Comparison of ENCODE assay signal across 11 cellular contexts in genomic region chr2:130837175-130837810, GRCh38. TPM values are rescaled to one million over a fixed set of nuclear protein-coding genes. Genes with fewer than 3 reads are reported as not detected.
DNase-seq lines count a peak whose midpoint lies in the region; ATAC-seq, FAIRE-seq and TF ChIP-seq lines count a peak whose summit lies in the region.
"Had no signal": no experiment of that assay in that cellular context is flagged by ENCODE, and none has a peak within 500 bp of the region (broad histone marks: within the 10 kb centered on the region; RNA-seq: fewer than 3 reads in every experiment).

No MANE protein-coding gene starts in this region.

- H3K27me3 Mint-ChIP-seq in Calu3 (ENCODE audit: unreplicated experiment) = peaks cover 6% of the 10 kb centered on the region
- peaks cover 46% of the 10 kb centered on the region for H3K27me3 Mint-ChIP-seq in activated naive CD8-positive, alpha-beta T cell treated with anti-CD3 and anti-CD28 coated beads, Interleukin-2, amount 50 U/mL, for 24 hours

- CTCF ChIA-PET in Calu3 (lab: Charles Lee) (interaction anchor here (0.5 to 1.4 kb wide), 4 partner anchors 14 to 48 kb away, joined by 3 to 7 read pairs (median 4); no protein-coding TSS in a partner anchor), endothelial cell of umbilical vein (lab: Charles Lee) (interaction anchor here (2.2 kb wide), 1 partner anchor 40 kb away, joined by 6 read pairs; no protein-coding TSS in a partner anchor)

- ATAC-seq in pancreas = peak; percentile 29 to 49 (median 37)
- no peak for ATAC-seq in activated naive CD8-positive, alpha-beta T cell treated with anti-CD3 and anti-CD28 coated beads, Interleukin-2, amount 50 U/mL, for 24 hours
- no peak for ATAC-seq in HG02642 (IDR thresholded peaks at IDR 0.05; ENCODE audit: poor library complexity, unreplicated experiment)

- H3K9me1 ChIP-seq in endothelial cell of umbilical vein (replicated peaks; ENCODE audit: control insufficient read depth, extremely low read depth, insufficient read depth, low read length) = no peaks in the 10 kb centered on the region

- peaks cover 16% of the 10 kb centered on the region for H3K36me3 Mint-ChIP-seq in Calu3 (ENCODE audit: insufficient read depth, unreplicated experiment)
- H3K36me3 Mint-ChIP-seq in activated naive CD8-positive, alpha-beta T cell treated with anti-CD3 and anti-CD28 coated beads, Interleukin-2, amount 50 U/mL, for 24 hours (ENCODE audit: low read depth) = no peaks in the 10 kb centered on the region
- H3K36me3 Mint-ChIP-seq: type B pancreatic cell had no signal

- BruUV-seq in Calu3 (replicated peaks; lab: Mats Ljungman, UMichigan) = no TSS peak
- no TSS peak for BruUV-seq in endothelial cell of umbilical vein (replicated peaks; lab: Mats Ljungman, UMichigan)

- H3K27me3 ChIP-seq in endothelial cell of umbilical vein (ENCODE audit: control insufficient read depth in 2 of 2, insufficient read depth in 2 of 2, low read length in 2 of 2) = peaks cover 12 to 23% of the 10 kb centered on the region in 2 experiments
- no peaks in the 10 kb centered on the region for H3K27me3 ChIP-seq in pancreas

- dilution Hi-C loops in endothelial cell of umbilical vein (cut with MboI; ENCODE audit: extremely low pct_ligation_motif_present, low sequenced_read_pairs) = no loop called here

- no peaks in the 10 kb centered on the region for H3K9me3 Mint-ChIP-seq in Calu3 (ENCODE audit: low read depth, unreplicated experiment)
- H3K9me3 Mint-ChIP-seq in activated naive CD8-positive, alpha-beta T cell treated with anti-CD3 and anti-CD28 coated beads, Interleukin-2, amount 50 U/mL, for 24 hours = no peaks in the 10 kb centered on the region
- H3K9me3 Mint-ChIP-seq: type B pancreatic cell had no signal

- no peaks in the 10 kb centered on the region for H3K36me3 ChIP-seq in endothelial cell of umbilical vein (ENCODE audit: control insufficient read depth in 2 of 2, extremely low read depth in 1 of 2, insufficient read depth in 2 of 2, low read length in 2 of 2)
- H3K36me3 ChIP-seq in pancreas = no peaks in the 10 kb centered on the region

- no peak for TF ChIP-seq POLR2A in endothelial cell of umbilical vein (IDR thresholded peaks at IDR 0.05; ENCODE audit: low read depth, low read length)

- H4K20me1 ChIP-seq in endothelial cell of umbilical vein (replicated peaks; ENCODE audit: control insufficient read depth, extremely low read depth, insufficient read depth, low read length) = no peaks in the 10 kb centered on the region

- no peak overlapping the region for H3K27ac Mint-ChIP-seq in Calu3 (ENCODE audit: unreplicated experiment)
- H3K27ac Mint-ChIP-seq in activated naive CD8-positive, alpha-beta T cell treated with anti-CD3 and anti-CD28 coated beads, Interleukin-2, amount 50 U/mL, for 24 hours = no peak overlapping the region
- H3K27ac Mint-ChIP-seq: type B pancreatic cell had no signal

- no peaks in the 10 kb centered on the region for H3K79me2 ChIP-seq in endothelial cell of umbilical vein (ENCODE audit: control insufficient read depth, insufficient read depth, low read length)

- 2 to 3% methylated on average over 38 to 53 of the region's 53 CpGs for WGBS in pancreas, 2 donors

- DNase-seq in Calu3 = no peak
- DNase-seq in LNCaP clone FGC (ENCODE audit: low read depth) = no peak
- no peak for DNase-seq in endothelial cell of umbilical vein (ENCODE audit: low read depth, low spot score)
- peak in 4 of 6 donors; percentile 37 to 85 (median 51) for DNase-seq in pancreas
- DNase-seq in GM03348 (ENCODE audit: low spot score) = no peak
- no peak for DNase-seq in kidney tubule cell (ENCODE audit: low spot score)
- DNase-seq in activated naive CD8-positive, alpha-beta T cell treated with anti-CD3 and anti-CD28 coated beads, Interleukin-2, amount 50 U/mL, for 24 hours = no peak
- DNase-seq: NCI-H1092 had no signal

- H3K27ac ChIP-seq in endothelial cell of umbilical vein (ENCODE audit: insufficient read depth, low read depth, low read length) (no peak overlapping the region), pancreas (peak overlapping the region; percentile 32 to 74 (median 62))
- H3K27ac ChIP-seq: SK-N-MC had no signal

- FAIRE-seq in endothelial cell of umbilical vein (lab: Jason Lieb, UNC) = no peak
- FAIRE-seq in pancreas (lab: Jason Lieb, UNC) = no peak

- no peak overlapping the region for H3K4me2 ChIP-seq in endothelial cell of umbilical vein (ENCODE audit: insufficient read depth, low read length)

- POLR2A ChIA-PET in endothelial cell of umbilical vein (lab: Charles Lee) = no interaction called here

- H3K9ac ChIP-seq in endothelial cell of umbilical vein (replicated peaks; ENCODE audit: extremely low read depth, insufficient read depth, low read length) = no peak overlapping the region

- H3K4me3 Mint-ChIP-seq in Calu3 (ENCODE audit: low read depth, unreplicated experiment) = peak overlapping the region; percentile 84
- no peak overlapping the region for H3K4me3 Mint-ChIP-seq in activated naive CD8-positive, alpha-beta T cell treated with anti-CD3 and anti-CD28 coated beads, Interleukin-2, amount 50 U/mL, for 24 hours

- no peaks in the 10 kb centered on the region for H3K4me1 ChIP-seq in endothelial cell of umbilical vein (ENCODE audit: control insufficient read depth, extremely low read depth, insufficient read depth, low read length)
- peaks cover 0 to 10% (median 0%) of the 10 kb centered on the region in 3 donors for H3K4me1 ChIP-seq in pancreas

- H3K4me3 ChIP-seq in LNCaP clone FGC (ENCODE audit: low read depth, low read length) = peak overlapping the region; percentile 63
- no peak overlapping the region for H3K4me3 ChIP-seq in endothelial cell of umbilical vein (replicated peaks in 1 of 3; ENCODE audit: insufficient read depth in 1 of 3, low read depth in 1 of 3, low read length in 3 of 3)
- H3K4me3 ChIP-seq in pancreas = peak overlapping the region; percentile 63 to 83 (median 70)
- H3K4me3 ChIP-seq: SK-N-MC had no signal

- TF ChIP-seq CTCF in Calu3 (IDR thresholded peaks at IDR 0.05; ENCODE audit: unreplicated experiment) (no peak), LNCaP clone FGC (IDR thresholded peaks at IDR 0.05; ENCODE audit: control insufficient read depth, extremely low read depth, insufficient read depth) (no peak), endothelial cell of umbilical vein (IDR thresholded peaks at IDR 0.05; ENCODE audit: extremely low read depth in 1 of 2, insufficient read depth in 1 of 2, low read depth in 1 of 2, low read length in 2 of 2) (no peak), pancreas (IDR thresholded peaks at IDR 0.05) (no peak)

- peaks cover 7% of the 10 kb centered on the region for H3K4me1 Mint-ChIP-seq in Calu3 (ENCODE audit: low read depth, unreplicated experiment)
- H3K4me1 Mint-ChIP-seq in activated naive CD8-positive, alpha-beta T cell treated with anti-CD3 and anti-CD28 coated beads, Interleukin-2, amount 50 U/mL, for 24 hours = peaks cover 1% of the 10 kb centered on the region

- no peaks in the 10 kb centered on the region for H3K9me3 ChIP-seq in endothelial cell of umbilical vein (replicated peaks; ENCODE audit: control insufficient read depth, insufficient read depth, low read length)
- no peaks in the 10 kb centered on the region for H3K9me3 ChIP-seq in pancreas

- intact Hi-C loops in Calu3 (cut with micrococcal nuclease; ENCODE audit: unreplicated experiment) (no loop called here), endothelial cell of umbilical vein (cut with micrococcal nuclease) (loop anchor here (5.0 kb wide), 1 partner anchor 40 kb away; no protein-coding TSS in a partner anchor), pancreas (cut with DNase I) (no loop called here)

- H2AFZ ChIP-seq in endothelial cell of umbilical vein (ENCODE audit: low read depth, low read length) = peak overlapping the region; percentile 30

TF ChIP-seq in endothelial cell of umbilical vein, 7 proteins besides CTCF, POLR2A, EP300 and RAD21:
- TF ChIP-seq POLR2AphosphoS5 (IDR thresholded peaks at IDR 0.05; ENCODE audit: insufficient read depth, low read depth, low read length) (no peak), MYC (IDR thresholded peaks at IDR 0.05; ENCODE audit: low read depth, low read length) (no peak), EZH2 (IDR thresholded peaks at IDR 0.05; ENCODE audit: borderline replicate concordance, low read depth, low read length, severe bottlenecking) (no peak), MAX (IDR thresholded peaks at IDR 0.05; ENCODE audit: insufficient read depth, insufficient read length) (no peak), GATA2 (IDR thresholded peaks at IDR 0.05; ENCODE audit: insufficient read depth, insufficient read length, low read depth, low read length) (no peak)

RNA-seq across cellular contexts. Expression of gene ARHGEF4, which starts 0.6 kb away (rescaled TPM):
- total RNA-seq in Calu3 (2022) (5.9 and 8.8 TPM in 2 replicates), endothelial cell of umbilical vein (not detected in 2 replicates), pancreas (10 to 100 TPM; 16.3 to 24.1 (median 18.5) TPM)
- polyA plus RNA-seq in endothelial cell of umbilical vein (0.03 TPM in 1 of 2 replicates, not detected in the other), pancreas (10 to 100 TPM; 31.6 to 58.2 TPM)
- 0.03 and 0.13 TPM in 2 replicates for polyA plus RNA-seq in endothelial cell of umbilical vein (2011; cell fraction: cytosol; rRNA removed)
- 0.43 and 0.45 TPM in 2 replicates for polyA plus RNA-seq in endothelial cell of umbilical vein (2011; cell fraction: nucleus; rRNA removed)
- 0.29 TPM in 1 of 2 replicates, not detected in the other for polyA plus RNA-seq in endothelial cell of umbilical vein (2012)
- not detected in 2 replicates for polyA minus RNA-seq in endothelial cell of umbilical vein
- 13.7 TPM for polyA minus RNA-seq in endothelial cell of umbilical vein (2011; cell fraction: cytosol; rRNA and poly(A)+ RNA removed)
- not detected in 2 replicates for polyA minus RNA-seq in endothelial cell of umbilical vein (2011; cell fraction: nucleus; rRNA and poly(A)+ RNA removed)

Comparison
In these comparisons a context has a peak if more than half of its experiments do, and no peak if none do; other contexts are left out.
1. DNase-seq: peak in pancreas (4 of 6); none in Calu3 (single experiment), LNCaP clone FGC (single experiment), endothelial cell of umbilical vein (single experiment), GM03348 (single experiment), kidney tubule cell (single experiment) and activated naive CD8-positive, alpha-beta T cell treated with anti-CD3 and anti-CD28 coated beads, Interleukin-2, amount 50 U/mL, for 24 hours (single experiment).
2. H3K4me3 ChIP-seq: peak in LNCaP clone FGC (single experiment) and pancreas (4 of 4); none in endothelial cell of umbilical vein (0 of 3).
3. ATAC-seq: peak in pancreas (4 of 4); none in activated naive CD8-positive, alpha-beta T cell treated with anti-CD3 and anti-CD28 coated beads, Interleukin-2, amount 50 U/mL, for 24 hours (single experiment) and HG02642 (single experiment).